In the genomic region with DNA sequence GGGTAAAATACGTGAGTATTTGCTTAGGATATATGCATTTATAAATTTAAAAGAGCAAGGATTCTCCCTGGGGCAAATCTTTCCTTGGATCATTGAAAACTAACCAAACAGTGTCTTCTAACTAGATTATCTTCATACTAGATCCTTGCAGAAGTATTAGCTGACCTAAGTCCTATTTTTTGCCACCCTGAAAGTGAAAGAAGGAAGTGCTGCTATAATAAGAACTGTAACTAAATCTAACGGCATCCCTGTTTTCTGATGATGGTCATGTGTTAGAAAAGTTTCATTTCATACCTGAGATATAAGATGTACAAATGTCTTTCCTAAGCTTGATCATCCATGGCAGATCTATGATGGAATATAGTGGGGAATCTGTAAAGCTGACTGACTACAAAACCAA, we compare ENCODE assay signal across 10 cellular contexts.
DNase-seq lines count a peak whose midpoint lies in the region; ATAC-seq and TF ChIP-seq lines count a peak whose summit lies in the region.
"Had no signal": no experiment of that assay in that cellular context is flagged by ENCODE, and none has a peak within 500 bp of the region (broad histone marks: within the 10 kb centered on the region; RNA-seq: fewer than 3 reads in every experiment).

No MANE protein-coding gene starts in this region.

- POLR2A ChIA-PET in CD4-positive, alpha-beta T cell (lab: Charles Lee), result no interaction called here

- ATAC-seq in CD4-positive, alpha-beta T cell (ENCODE audit: poor library complexity), result no peak
- ATAC-seq in HG02884 (IDR thresholded peaks at IDR 0.05; ENCODE audit: unreplicated experiment), result peak; percentile 41
- ATAC-seq in memory B cell (ENCODE audit: low read depth), result peak; percentile 94
- ATAC-seq in HG03565 (IDR thresholded peaks at IDR 0.05; ENCODE audit: unreplicated experiment), result no peak

- CTCF ChIA-PET in CD4-positive, alpha-beta T cell (lab: Charles Lee), result no interaction called here

- peaks cover 22% of the 10 kb centered on the region for H3K4me1 Mint-ChIP-seq in CD4-positive, alpha-beta T cell (ENCODE audit: low read depth)
- H3K4me1 Mint-ChIP-seq in memory B cell, result peaks cover 20% of the 10 kb centered on the region
- no peaks in the 10 kb centered on the region for H3K4me1 Mint-ChIP-seq in endothelial cell (ENCODE audit: unreplicated experiment)
- H3K4me1 Mint-ChIP-seq: central memory CD8-positive, alpha-beta T cell had no signal

- DNase-seq in CD4-positive, alpha-beta T cell, result no peak
- peak; percentile 25 for DNase-seq in SKM-1 treated with dmso at 0.1 percent for 144 hours (lab: John Stamatoyannopoulos, UW; ENCODE audit: unreplicated experiment)
- DNase-seq in memory B cell (ENCODE audit: low spot score in 2 of 2), result peak in 1 of 2 donors; percentile 11
- DNase-seq in endothelial cell (ENCODE audit: low spot score), result no peak
- no peak for DNase-seq in inferior parietal cortex (ENCODE audit: extremely low spot score)
- DNase-seq in NCI-H2227 treated with DMSO at 0.1 percent for 48 hours (lab: John Stamatoyannopoulos, UW), result no peak
- DNase-seq: NCI-H1694 treated with DMSO at 0.1 percent for 48 hours had no signal

- no peak for TF ChIP-seq CTCF in CD4-positive, alpha-beta T cell (IDR thresholded peaks at IDR 0.05)
- no peak for TF ChIP-seq CTCF in endothelial cell (IDR thresholded peaks at IDR 0.05; ENCODE audit: unreplicated experiment)

- no peak overlapping the region for H3K27ac ChIP-seq in CD4-positive, alpha-beta T cell (ENCODE audit: low read depth, low read length)

- intact Hi-C loops in CD4-positive, alpha-beta T cell (cut with DNase I, micrococcal nuclease), result no loop called here

- H3K27me3 Mint-ChIP-seq in CD4-positive, alpha-beta T cell, result no peaks in the 10 kb centered on the region
- H3K27me3 Mint-ChIP-seq in memory B cell (no peaks in the 10 kb centered on the region), endothelial cell (ENCODE audit: unreplicated experiment) (no peaks in the 10 kb centered on the region)
- H3K27me3 Mint-ChIP-seq: central memory CD8-positive, alpha-beta T cell had no signal

- no peaks in the 10 kb centered on the region for H3K36me3 Mint-ChIP-seq in CD4-positive, alpha-beta T cell (ENCODE audit: low read depth)
- H3K36me3 Mint-ChIP-seq in memory B cell (no peaks in the 10 kb centered on the region), endothelial cell (ENCODE audit: low read depth, unreplicated experiment) (no peaks in the 10 kb centered on the region)

- peak overlapping the region; percentile 16 for H3K4me3 Mint-ChIP-seq in CD4-positive, alpha-beta T cell
- H3K4me3 Mint-ChIP-seq in memory B cell (peak overlapping the region; percentile 68), endothelial cell (ENCODE audit: unreplicated experiment) (no peak overlapping the region)
- H3K4me3 Mint-ChIP-seq: central memory CD8-positive, alpha-beta T cell had no signal

- H3K9me3 Mint-ChIP-seq in CD4-positive, alpha-beta T cell, result no peaks in the 10 kb centered on the region
- H3K9me3 Mint-ChIP-seq in memory B cell (no peaks in the 10 kb centered on the region), endothelial cell (ENCODE audit: unreplicated experiment) (no peaks in the 10 kb centered on the region)

- no peak overlapping the region for H3K27ac Mint-ChIP-seq in CD4-positive, alpha-beta T cell
- H3K27ac Mint-ChIP-seq in memory B cell (peak overlapping the region; percentile 83), endothelial cell (ENCODE audit: unreplicated experiment) (no peak overlapping the region)

- H3K9me3 ChIP-seq in CD4-positive, alpha-beta T cell (ENCODE audit: control insufficient read depth, low read length), result no peaks in the 10 kb centered on the region

- no peaks in the 10 kb centered on the region for H3K27me3 ChIP-seq in CD4-positive, alpha-beta T cell (ENCODE audit: control insufficient read depth, insufficient read depth, low read length)

Comparison
In these comparisons a context has a peak if more than half of its experiments do, and no peak if none do; other contexts are left out.
1. ATAC-seq: peak in HG02884 (single experiment) and memory B cell (single experiment); none in CD4-positive, alpha-beta T cell (single experiment) and HG03565 (single experiment).